Comparison of ENCODE assay signal across 9 cellular contexts in the genomic region with DNA sequence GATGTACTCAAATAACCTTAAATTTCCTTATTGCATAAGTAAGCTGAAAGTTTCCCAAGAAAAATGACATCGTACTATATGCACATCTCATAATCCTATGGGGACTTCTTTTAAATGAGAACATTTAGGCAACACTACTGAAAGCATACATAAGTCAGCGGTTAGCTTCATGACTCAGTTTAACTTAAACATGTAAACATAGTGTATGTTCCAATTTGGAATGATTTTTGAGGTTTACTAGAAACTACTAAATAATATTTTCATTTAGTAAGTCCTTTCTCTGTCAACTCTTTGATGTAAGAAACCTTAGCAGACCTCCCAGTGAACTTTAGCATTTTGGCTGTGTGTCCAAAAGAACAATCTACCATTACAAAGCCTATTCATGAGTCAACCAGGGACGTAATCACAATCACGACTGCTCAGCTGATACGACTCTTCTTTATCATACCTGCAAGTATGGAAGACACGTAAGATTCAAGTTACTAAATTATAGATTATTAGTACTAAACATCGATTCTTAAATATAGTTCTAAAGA. TPM values are rescaled to one million over a fixed set of nuclear protein-coding genes. Genes with fewer than 3 reads are reported as not detected.
DNase-seq lines count a peak whose midpoint lies in the region; ATAC-seq, FAIRE-seq and TF ChIP-seq lines count a peak whose summit lies in the region.
"Had no signal": no experiment of that assay in that cellular context is flagged by ENCODE, and none has a peak within 500 bp of the region (broad histone marks: within the 10 kb centered on the region; RNA-seq: fewer than 3 reads in every experiment).

No MANE protein-coding gene starts in this region.

- H4K91ac ChIP-seq in neuronal stem cell (ENCODE audit: low read depth, low read length, poor library complexity) = no peak overlapping the region

- no peak for TF ChIP-seq CTCF in colonic mucosa (IDR thresholded peaks at IDR 0.05)

- H3K36me3 ChIP-seq in neuronal stem cell (replicated peaks in 1 of 2; ENCODE audit: control insufficient read depth in 2 of 2, insufficient read depth in 2 of 2, low read length in 2 of 2) = no peaks in the 10 kb centered on the region
- H3K36me3 ChIP-seq in colonic mucosa = no peaks in the 10 kb centered on the region

- H3K27ac ChIP-seq in neuronal stem cell (replicated peaks; ENCODE audit: low read length) = no peak overlapping the region
- no peak overlapping the region for H3K27ac ChIP-seq in colonic mucosa

- H2BK5ac ChIP-seq in neuronal stem cell (ENCODE audit: low read length) = no peak overlapping the region

- no peak overlapping the region for H4K8ac ChIP-seq in neuronal stem cell (ENCODE audit: low read depth, low read length)

- no peak for DNase-seq in activated CD8-positive, alpha-beta memory T cell treated with anti-CD3 and anti-CD28 coated beads, Interleukin-2, amount 10 ng/mL, durations not matched to agents 7 days and 5 days
- no peak for DNase-seq in activated CD8-positive, alpha-beta memory T cell treated with anti-CD3 and anti-CD28 coated beads, Interleukin-2, amount 50 U/mL, for 4 hours
- DNase-seq in stimulated activated effector memory CD8-positive, alpha-beta T cell treated with anti-CD3 and anti-CD28 coated beads, Interleukin-12 subunit alpha, Interleukin-12 subunit beta, amount 100 ng/mL, for 72 hours (ENCODE audit: low spot score in 2 of 2) = no peak
- DNase-seq in HTR-8/SVneo (ENCODE audit: insufficient read length, low spot score) (no peak), neuronal stem cell (ENCODE audit: low spot score) (no peak), colonic mucosa (no peak)
- DNase-seq: KG1 had no signal

- H3K4me1 ChIP-seq in neuronal stem cell (ENCODE audit: control insufficient read depth in 2 of 2, insufficient read depth in 1 of 2, low read depth in 1 of 2, low read length in 2 of 2) (peaks cover 0 to 5% of the 10 kb centered on the region in 2 donors), colonic mucosa (no peaks in the 10 kb centered on the region)

- H3K9me3 ChIP-seq in neuronal stem cell (replicated peaks in 1 of 2; ENCODE audit: control insufficient read depth in 2 of 2, insufficient read depth in 1 of 2, low read depth in 1 of 2, low read length in 2 of 2) (no peaks in the 10 kb centered on the region), colonic mucosa (no peaks in the 10 kb centered on the region)

- CTCF ChIA-PET in activated CD8-positive, alpha-beta memory T cell treated with anti-CD3 and anti-CD28 coated beads, Interleukin-2, amount 10 ng/mL, durations not matched to agents 7 days and 5 days (lab: Charles Lee) = interaction anchor here (1.1 to 2.7 kb wide), 5 partner anchors 8 to 24 kb away, joined by 3 to 11 read pairs (median 6); no protein-coding TSS in a partner anchor

- peaks cover 0 to 6% (median 0%) of the 10 kb centered on the region in 3 experiments for H3K27me3 ChIP-seq in neuronal stem cell (ENCODE audit: control insufficient read depth in 3 of 3, insufficient read depth in 3 of 3, low read depth in 1 of 3, low read length in 3 of 3)
- H3K27me3 ChIP-seq in colonic mucosa = no peaks in the 10 kb centered on the region

- H3K9me3 Mint-ChIP-seq in activated CD8-positive, alpha-beta memory T cell treated with anti-CD3 and anti-CD28 coated beads, Interleukin-2, amount 10 ng/mL, durations not matched to agents 7 days and 5 days (ENCODE audit: low read depth) = no peaks in the 10 kb centered on the region
- H3K9me3 Mint-ChIP-seq in activated naive CD8-positive, alpha-beta T cell (ENCODE audit: low read depth) = no peaks in the 10 kb centered on the region
- H3K9me3 Mint-ChIP-seq in stimulated activated effector memory CD8-positive, alpha-beta T cell treated with anti-CD3 and anti-CD28 coated beads, Interleukin-12 subunit alpha, Interleukin-12 subunit beta, amount 100 ng/mL, for 72 hours = no peaks in the 10 kb centered on the region

- no peak overlapping the region for H3K18ac ChIP-seq in neuronal stem cell (ENCODE audit: low read length)

- no peak for ATAC-seq in activated CD8-positive, alpha-beta memory T cell treated with anti-CD3 and anti-CD28 coated beads, Interleukin-2, amount 10 ng/mL, durations not matched to agents 7 days and 5 days
- ATAC-seq in stimulated activated effector memory CD8-positive, alpha-beta T cell treated with anti-CD3 and anti-CD28 coated beads, Interleukin-12 subunit alpha, Interleukin-12 subunit beta, amount 100 ng/mL, for 72 hours = peak; percentile 35

- no CpG with 5 or more reads among the region's 7 CpGs for WGBS in neuronal stem cell (ENCODE audit: extremely low coverage in 2 of 2, insufficient read length in 2 of 2, insufficient replicate concordance in 1 of 2), 2 donors

- H2BK120ac ChIP-seq in neuronal stem cell (ENCODE audit: low read depth, low read length) = no peak overlapping the region

- H3K36me3 Mint-ChIP-seq in activated CD8-positive, alpha-beta memory T cell treated with anti-CD3 and anti-CD28 coated beads, Interleukin-2, amount 10 ng/mL, durations not matched to agents 7 days and 5 days = peaks cover 8% of the 10 kb centered on the region
- H3K36me3 Mint-ChIP-seq in activated naive CD8-positive, alpha-beta T cell = peaks cover 2% of the 10 kb centered on the region
- H3K36me3 Mint-ChIP-seq in stimulated activated effector memory CD8-positive, alpha-beta T cell treated with anti-CD3 and anti-CD28 coated beads, Interleukin-12 subunit alpha, Interleukin-12 subunit beta, amount 100 ng/mL, for 72 hours = peaks cover 40% of the 10 kb centered on the region

- H3K4ac ChIP-seq in neuronal stem cell (ENCODE audit: low read length) = no peak overlapping the region

- no peaks in the 10 kb centered on the region for H3K79me1 ChIP-seq in neuronal stem cell (ENCODE audit: low read depth, low read length)

- no peak overlapping the region for H3K4me2 ChIP-seq in neuronal stem cell (ENCODE audit: insufficient read depth, low read length, poor library complexity, severe bottlenecking)

- intact Hi-C loops in colonic mucosa (cut with DNase I) = no loop called here

- H3K9ac ChIP-seq in neuronal stem cell (ENCODE audit: low read depth, low read length, poor library complexity) (no peak overlapping the region), colonic mucosa (ENCODE audit: low read depth in 2 of 2, low read length in 2 of 2) (no peak overlapping the region)

- H3K27ac Mint-ChIP-seq in activated CD8-positive, alpha-beta memory T cell treated with anti-CD3 and anti-CD28 coated beads, Interleukin-2, amount 10 ng/mL, durations not matched to agents 7 days and 5 days = peak overlapping the region; percentile 66
- peak overlapping the region; percentile 99 for H3K27ac Mint-ChIP-seq in activated naive CD8-positive, alpha-beta T cell
- H3K27ac Mint-ChIP-seq in stimulated activated effector memory CD8-positive, alpha-beta T cell treated with anti-CD3 and anti-CD28 coated beads, Interleukin-12 subunit alpha, Interleukin-12 subunit beta, amount 100 ng/mL, for 72 hours = peak overlapping the region; percentile 95

- H3K23ac ChIP-seq in neuronal stem cell (ENCODE audit: low read depth, low read length, poor library complexity) = no peak overlapping the region

- H2AK5ac ChIP-seq in neuronal stem cell (ENCODE audit: low read depth, low read length) = no peak overlapping the region

- peaks cover 35% of the 10 kb centered on the region for H3K4me1 Mint-ChIP-seq in activated CD8-positive, alpha-beta memory T cell treated with anti-CD3 and anti-CD28 coated beads, Interleukin-2, amount 10 ng/mL, durations not matched to agents 7 days and 5 days
- H3K4me1 Mint-ChIP-seq in activated naive CD8-positive, alpha-beta T cell (ENCODE audit: low read depth) = peaks cover 74% of the 10 kb centered on the region
- H3K4me1 Mint-ChIP-seq in stimulated activated effector memory CD8-positive, alpha-beta T cell treated with anti-CD3 and anti-CD28 coated beads, Interleukin-12 subunit alpha, Interleukin-12 subunit beta, amount 100 ng/mL, for 72 hours = peaks cover 43% of the 10 kb centered on the region

- no peaks in the 10 kb centered on the region for H3K27me3 Mint-ChIP-seq in activated CD8-positive, alpha-beta memory T cell treated with anti-CD3 and anti-CD28 coated beads, Interleukin-2, amount 10 ng/mL, durations not matched to agents 7 days and 5 days
- H3K27me3 Mint-ChIP-seq in activated naive CD8-positive, alpha-beta T cell = no peaks in the 10 kb centered on the region

- H3K14ac ChIP-seq in neuronal stem cell (ENCODE audit: low read length) = no peak overlapping the region

- no peak overlapping the region for H3K4me3 ChIP-seq in neuronal stem cell (ENCODE audit: low read length in 2 of 2)
- H3K4me3 ChIP-seq in colonic mucosa = no peak overlapping the region

- no peak overlapping the region for H2AFZ ChIP-seq in neuronal stem cell (ENCODE audit: low read length)

- peak; percentile 86 for FAIRE-seq in islet of Langerhans (lab: Jason Lieb, UNC)
- no peak for FAIRE-seq in HTR-8/SVneo (lab: Jason Lieb, UNC)

- H2BK15ac ChIP-seq in neuronal stem cell (ENCODE audit: low read length) = no peak overlapping the region

- H3K4me3 Mint-ChIP-seq in activated CD8-positive, alpha-beta memory T cell treated with anti-CD3 and anti-CD28 coated beads, Interleukin-2, amount 10 ng/mL, durations not matched to agents 7 days and 5 days = peak overlapping the region; percentile 19
- H3K4me3 Mint-ChIP-seq in activated naive CD8-positive, alpha-beta T cell = peak overlapping the region; percentile 98
- peak overlapping the region; percentile 83 for H3K4me3 Mint-ChIP-seq in stimulated activated effector memory CD8-positive, alpha-beta T cell treated with anti-CD3 and anti-CD28 coated beads, Interleukin-12 subunit alpha, Interleukin-12 subunit beta, amount 100 ng/mL, for 72 hours

- no peak overlapping the region for H2BK12ac ChIP-seq in neuronal stem cell (ENCODE audit: low read length)

RNA-seq across cellular contexts. Expression of a gene that starts 19.3 kb away (rescaled TPM):
- 10 to 100 TPM; 24.1 to 28.8 TPM for total RNA-seq in activated CD8-positive, alpha-beta memory T cell treated with anti-CD3 and anti-CD28 coated beads, Interleukin-2, amount 10 ng/mL, durations not matched to agents 7 days and 5 days
- 1.1 TPM for polyA plus RNA-seq in neuronal stem cell (2013, experiment 1 of 2)
- polyA plus RNA-seq in neuronal stem cell (2013, experiment 2 of 2) = 1.1 TPM
- total RNA-seq in colonic mucosa = 10 to 100 TPM in 1 of 2 donors, 1 to 10 TPM in 1; 5.3 to 15.2 TPM

Comparison
In these comparisons a context has a peak if more than half of its experiments do, and no peak if none do; other contexts are left out.
1. H3K4me3 Mint-ChIP-seq: peak in every context shown above with its lines; median percentile 98 in activated naive CD8-positive, alpha-beta T cell; 83 in stimulated activated effector memory CD8-positive, alpha-beta T cell treated with anti-CD3 and anti-CD28 coated beads, Interleukin-12 subunit alpha, Interleukin-12 subunit beta, amount 100 ng/mL, for 72 hours; 19 in activated CD8-positive, alpha-beta memory T cell treated with anti-CD3 and anti-CD28 coated beads, Interleukin-2, amount 10 ng/mL, durations not matched to agents 7 days and 5 days.